ENCODE assay signal across 1 cellular context in the genomic region with DNA sequence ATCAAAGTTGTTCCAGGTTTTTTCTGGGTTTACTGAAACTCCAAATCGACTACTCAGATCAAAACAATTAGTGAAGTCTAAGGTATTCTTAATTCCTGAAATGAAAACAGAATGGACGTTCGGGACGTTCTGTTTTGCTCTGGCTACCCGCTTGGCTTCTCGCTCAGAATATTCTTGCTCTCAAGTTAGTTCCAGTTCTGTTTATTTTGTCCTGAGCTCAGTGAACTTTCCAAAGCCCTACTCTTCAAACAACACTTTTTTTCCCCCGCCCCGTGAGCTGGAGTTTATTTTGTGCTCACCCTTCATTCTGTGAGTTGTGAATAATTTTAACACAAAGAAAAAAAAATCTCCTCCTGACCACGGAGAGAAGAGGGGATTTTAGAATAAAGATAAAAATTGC.
TF ChIP-seq lines count a peak whose summit lies in the region.

No MANE protein-coding gene starts in this region.

TF ChIP-seq in HepG2, 621 proteins besides CTCF, POLR2A, EP300 and RAD21 (continued from another document):
- TF ChIP-seq, protein P1, sequence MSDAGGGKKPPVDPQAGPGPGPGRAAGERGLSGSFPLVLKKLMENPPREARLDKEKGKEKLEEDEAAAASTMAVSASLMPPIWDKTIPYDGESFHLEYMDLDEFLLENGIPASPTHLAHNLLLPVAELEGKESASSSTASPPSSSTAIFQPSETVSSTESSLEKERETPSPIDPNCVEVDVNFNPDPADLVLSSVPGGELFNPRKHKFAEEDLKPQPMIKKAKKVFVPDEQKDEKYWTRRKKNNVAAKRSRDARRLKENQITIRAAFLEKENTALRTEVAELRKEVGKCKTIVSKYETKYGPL (CRISPR knock-in tag; IDR thresholded peaks at IDR 0.05): no peak
- TF ChIP-seq, protein P2, sequence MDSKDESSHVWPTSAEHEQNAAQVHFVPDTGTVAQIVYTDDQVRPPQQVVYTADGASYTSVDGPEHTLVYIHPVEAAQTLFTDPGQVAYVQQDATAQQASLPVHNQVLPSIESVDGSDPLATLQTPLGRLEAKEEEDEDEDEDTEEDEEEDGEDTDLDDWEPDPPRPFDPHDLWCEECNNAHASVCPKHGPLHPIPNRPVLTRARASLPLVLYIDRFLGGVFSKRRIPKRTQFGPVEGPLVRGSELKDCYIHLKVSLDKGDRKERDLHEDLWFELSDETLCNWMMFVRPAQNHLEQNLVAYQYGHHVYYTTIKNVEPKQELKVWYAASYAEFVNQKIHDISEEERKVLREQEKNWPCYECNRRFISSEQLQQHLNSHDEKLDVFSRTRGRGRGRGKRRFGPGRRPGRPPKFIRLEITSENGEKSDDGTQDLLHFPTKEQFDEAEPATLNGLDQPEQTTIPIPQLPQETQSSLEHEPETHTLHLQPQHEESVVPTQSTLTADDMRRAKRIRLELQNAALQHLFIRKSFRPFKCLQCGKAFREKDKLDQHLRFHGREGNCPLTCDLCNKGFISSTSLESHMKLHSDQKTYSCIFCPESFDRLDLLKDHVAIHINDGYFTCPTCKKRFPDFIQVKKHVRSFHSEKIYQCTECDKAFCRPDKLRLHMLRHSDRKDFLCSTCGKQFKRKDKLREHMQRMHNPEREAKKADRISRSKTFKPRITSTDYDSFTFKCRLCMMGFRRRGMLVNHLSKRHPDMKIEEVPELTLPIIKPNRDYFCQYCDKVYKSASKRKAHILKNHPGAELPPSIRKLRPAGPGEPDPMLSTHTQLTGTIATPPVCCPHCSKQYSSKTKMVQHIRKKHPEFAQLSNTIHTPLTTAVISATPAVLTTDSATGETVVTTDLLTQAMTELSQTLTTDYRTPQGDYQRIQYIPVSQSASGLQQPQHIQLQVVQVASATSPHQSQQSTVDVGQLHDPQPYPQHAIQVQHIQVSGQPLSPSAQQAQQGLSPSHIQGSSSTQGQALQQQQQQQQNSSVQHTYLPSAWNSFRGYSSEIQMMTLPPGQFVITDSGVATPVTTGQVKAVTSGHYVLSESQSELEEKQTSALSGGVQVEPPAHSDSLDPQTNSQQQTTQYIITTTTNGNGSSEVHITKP (CRISPR knock-in tag; IDR thresholded peaks at IDR 0.05; ENCODE audit: low read depth): no peak
- TF ChIP-seq ZNF24 (IDR thresholded peaks at IDR 0.05): no peak
- TF ChIP-seq, protein P3, sequence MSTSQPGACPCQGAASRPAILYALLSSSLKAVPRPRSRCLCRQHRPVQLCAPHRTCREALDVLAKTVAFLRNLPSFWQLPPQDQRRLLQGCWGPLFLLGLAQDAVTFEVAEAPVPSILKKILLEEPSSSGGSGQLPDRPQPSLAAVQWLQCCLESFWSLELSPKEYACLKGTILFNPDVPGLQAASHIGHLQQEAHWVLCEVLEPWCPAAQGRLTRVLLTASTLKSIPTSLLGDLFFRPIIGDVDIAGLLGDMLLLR (CRISPR knock-in tag; IDR thresholded peaks at IDR 0.05): no peak
- no peak for TF ChIP-seq HNRNPL (IDR thresholded peaks at IDR 0.05; ENCODE audit: low read depth, low read length)
- TF ChIP-seq MAFF (IDR thresholded peaks at IDR 0.05; ENCODE audit: low read depth, low read length): no peak
- TF ChIP-seq, protein P4, sequence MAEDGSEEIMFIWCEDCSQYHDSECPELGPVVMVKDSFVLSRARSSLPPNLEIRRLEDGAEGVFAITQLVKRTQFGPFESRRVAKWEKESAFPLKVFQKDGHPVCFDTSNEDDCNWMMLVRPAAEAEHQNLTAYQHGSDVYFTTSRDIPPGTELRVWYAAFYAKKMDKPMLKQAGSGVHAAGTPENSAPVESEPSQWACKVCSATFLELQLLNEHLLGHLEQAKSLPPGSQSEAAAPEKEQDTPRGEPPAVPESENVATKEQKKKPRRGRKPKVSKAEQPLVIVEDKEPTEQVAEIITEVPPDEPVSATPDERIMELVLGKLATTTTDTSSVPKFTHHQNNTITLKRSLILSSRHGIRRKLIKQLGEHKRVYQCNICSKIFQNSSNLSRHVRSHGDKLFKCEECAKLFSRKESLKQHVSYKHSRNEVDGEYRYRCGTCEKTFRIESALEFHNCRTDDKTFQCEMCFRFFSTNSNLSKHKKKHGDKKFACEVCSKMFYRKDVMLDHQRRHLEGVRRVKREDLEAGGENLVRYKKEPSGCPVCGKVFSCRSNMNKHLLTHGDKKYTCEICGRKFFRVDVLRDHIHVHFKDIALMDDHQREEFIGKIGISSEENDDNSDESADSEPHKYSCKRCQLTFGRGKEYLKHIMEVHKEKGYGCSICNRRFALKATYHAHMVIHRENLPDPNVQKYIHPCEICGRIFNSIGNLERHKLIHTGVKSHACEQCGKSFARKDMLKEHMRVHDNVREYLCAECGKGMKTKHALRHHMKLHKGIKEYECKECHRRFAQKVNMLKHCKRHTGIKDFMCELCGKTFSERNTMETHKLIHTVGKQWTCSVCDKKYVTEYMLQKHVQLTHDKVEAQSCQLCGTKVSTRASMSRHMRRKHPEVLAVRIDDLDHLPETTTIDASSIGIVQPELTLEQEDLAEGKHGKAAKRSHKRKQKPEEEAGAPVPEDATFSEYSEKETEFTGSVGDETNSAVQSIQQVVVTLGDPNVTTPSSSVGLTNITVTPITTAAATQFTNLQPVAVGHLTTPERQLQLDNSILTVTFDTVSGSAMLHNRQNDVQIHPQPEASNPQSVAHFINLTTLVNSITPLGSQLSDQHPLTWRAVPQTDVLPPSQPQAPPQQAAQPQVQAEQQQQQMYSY (CRISPR knock-in tag; IDR thresholded peaks at IDR 0.05): no peak
- TF ChIP-seq SPEN (CRISPR knock-in tag; IDR thresholded peaks at IDR 0.05; ENCODE audit: low read depth): no peak
- TF ChIP-seq NFE2L1 (CRISPR knock-in tag; IDR thresholded peaks at IDR 0.05; ENCODE audit: borderline replicate concordance): no peak
- TF ChIP-seq, protein P5, sequence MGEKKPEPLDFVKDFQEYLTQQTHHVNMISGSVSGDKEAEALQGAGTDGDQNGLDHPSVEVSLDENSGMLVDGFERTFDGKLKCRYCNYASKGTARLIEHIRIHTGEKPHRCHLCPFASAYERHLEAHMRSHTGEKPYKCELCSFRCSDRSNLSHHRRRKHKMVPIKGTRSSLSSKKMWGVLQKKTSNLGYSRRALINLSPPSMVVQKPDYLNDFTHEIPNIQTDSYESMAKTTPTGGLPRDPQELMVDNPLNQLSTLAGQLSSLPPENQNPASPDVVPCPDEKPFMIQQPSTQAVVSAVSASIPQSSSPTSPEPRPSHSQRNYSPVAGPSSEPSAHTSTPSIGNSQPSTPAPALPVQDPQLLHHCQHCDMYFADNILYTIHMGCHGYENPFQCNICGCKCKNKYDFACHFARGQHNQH (CRISPR knock-in tag; IDR thresholded peaks at IDR 0.05): no peak
- 0 out of 2 replicates have a peak, but pooled peaks have one; percentile 37 for TF ChIP-seq GFI1 (CRISPR knock-in tag; IDR thresholded peaks at IDR 0.05; ENCODE audit: borderline replicate concordance)
